In genomic region chr2:191006997-191007604, GRCh38 we compare ENCODE assay signal across 1 cellular context.
TF ChIP-seq lines count a peak whose summit lies in the region.

No MANE protein-coding gene starts in this region.

TF ChIP-seq in GM12878, 131 proteins besides CTCF, POLR2A, EP300 and RAD21:
- no peak for TF ChIP-seq MEF2B (IDR thresholded peaks at IDR 0.05; ENCODE audit: partially characterized antibody, poor library complexity, severe bottlenecking)
- TF ChIP-seq, protein P1, sequence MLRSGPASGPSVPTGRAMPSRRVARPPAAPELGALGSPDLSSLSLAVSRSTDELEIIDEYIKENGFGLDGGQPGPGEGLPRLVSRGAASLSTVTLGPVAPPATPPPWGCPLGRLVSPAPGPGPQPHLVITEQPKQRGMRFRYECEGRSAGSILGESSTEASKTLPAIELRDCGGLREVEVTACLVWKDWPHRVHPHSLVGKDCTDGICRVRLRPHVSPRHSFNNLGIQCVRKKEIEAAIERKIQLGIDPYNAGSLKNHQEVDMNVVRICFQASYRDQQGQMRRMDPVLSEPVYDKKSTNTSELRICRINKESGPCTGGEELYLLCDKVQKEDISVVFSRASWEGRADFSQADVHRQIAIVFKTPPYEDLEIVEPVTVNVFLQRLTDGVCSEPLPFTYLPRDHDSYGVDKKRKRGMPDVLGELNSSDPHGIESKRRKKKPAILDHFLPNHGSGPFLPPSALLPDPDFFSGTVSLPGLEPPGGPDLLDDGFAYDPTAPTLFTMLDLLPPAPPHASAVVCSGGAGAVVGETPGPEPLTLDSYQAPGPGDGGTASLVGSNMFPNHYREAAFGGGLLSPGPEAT (IDR thresholded peaks at IDR 0.05; ENCODE audit: low read depth), result no peak
- TF ChIP-seq E2F8 (IDR thresholded peaks at IDR 0.05; ENCODE audit: low read depth, partially characterized antibody), result no peak
- TF ChIP-seq POLR2AphosphoS5 (IDR thresholded peaks at IDR 0.05; ENCODE audit: low read length), result peak; percentile 44
- peak; percentile 42; the same call in 1 of the 2 replicates for TF ChIP-seq REST (IDR thresholded peaks at IDR 0.05; ENCODE audit: low read depth, low read length)
- TF ChIP-seq MEF2A (IDR thresholded peaks at IDR 0.05; ENCODE audit: insufficient read depth, low read depth, low read length), result no peak
- TF ChIP-seq BACH1 (IDR thresholded peaks at IDR 0.05; ENCODE audit: borderline replicate concordance), result peak; percentile 64; the same call in 1 of the 2 replicates
- TF ChIP-seq, protein P2, sequence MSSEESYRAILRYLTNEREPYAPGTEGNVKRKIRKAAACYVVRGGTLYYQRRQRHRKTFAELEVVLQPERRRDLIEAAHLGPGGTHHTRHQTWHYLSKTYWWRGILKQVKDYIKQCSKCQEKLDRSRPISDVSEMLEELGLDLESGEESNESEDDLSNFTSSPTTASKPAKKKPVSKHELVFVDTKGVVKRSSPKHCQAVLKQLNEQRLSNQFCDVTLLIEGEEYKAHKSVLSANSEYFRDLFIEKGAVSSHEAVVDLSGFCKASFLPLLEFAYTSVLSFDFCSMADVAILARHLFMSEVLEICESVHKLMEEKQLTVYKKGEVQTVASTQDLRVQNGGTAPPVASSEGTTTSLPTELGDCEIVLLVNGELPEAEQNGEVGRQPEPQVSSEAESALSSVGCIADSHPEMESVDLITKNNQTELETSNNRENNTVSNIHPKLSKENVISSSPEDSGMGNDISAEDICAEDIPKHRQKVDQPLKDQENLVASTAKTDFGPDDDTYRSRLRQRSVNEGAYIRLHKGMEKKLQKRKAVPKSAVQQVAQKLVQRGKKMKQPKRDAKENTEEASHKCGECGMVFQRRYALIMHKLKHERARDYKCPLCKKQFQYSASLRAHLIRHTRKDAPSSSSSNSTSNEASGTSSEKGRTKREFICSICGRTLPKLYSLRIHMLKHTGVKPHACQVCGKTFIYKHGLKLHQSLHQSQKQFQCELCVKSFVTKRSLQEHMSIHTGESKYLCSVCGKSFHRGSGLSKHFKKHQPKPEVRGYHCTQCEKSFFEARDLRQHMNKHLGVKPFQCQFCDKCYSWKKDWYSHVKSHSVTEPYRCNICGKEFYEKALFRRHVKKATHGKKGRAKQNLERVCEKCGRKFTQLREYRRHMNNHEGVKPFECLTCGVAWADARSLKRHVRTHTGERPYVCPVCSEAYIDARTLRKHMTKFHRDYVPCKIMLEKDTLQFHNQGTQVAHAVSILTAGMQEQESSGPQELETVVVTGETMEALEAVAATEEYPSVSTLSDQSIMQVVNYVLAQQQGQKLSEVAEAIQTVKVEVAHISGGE (CRISPR knock-in tag; IDR thresholded peaks at IDR 0.05), result peak; percentile 41
- no peak for TF ChIP-seq HCFC1 (IDR thresholded peaks at IDR 0.05; ENCODE audit: low read length)
- TF ChIP-seq CBX5 (IDR thresholded peaks at IDR 0.05; ENCODE audit: low read depth), result no peak
- TF ChIP-seq CBFB (IDR thresholded peaks at IDR 0.05; ENCODE audit: low read depth), result no peak
